ENCODE assay signal across 8 cellular contexts in the genomic region with DNA sequence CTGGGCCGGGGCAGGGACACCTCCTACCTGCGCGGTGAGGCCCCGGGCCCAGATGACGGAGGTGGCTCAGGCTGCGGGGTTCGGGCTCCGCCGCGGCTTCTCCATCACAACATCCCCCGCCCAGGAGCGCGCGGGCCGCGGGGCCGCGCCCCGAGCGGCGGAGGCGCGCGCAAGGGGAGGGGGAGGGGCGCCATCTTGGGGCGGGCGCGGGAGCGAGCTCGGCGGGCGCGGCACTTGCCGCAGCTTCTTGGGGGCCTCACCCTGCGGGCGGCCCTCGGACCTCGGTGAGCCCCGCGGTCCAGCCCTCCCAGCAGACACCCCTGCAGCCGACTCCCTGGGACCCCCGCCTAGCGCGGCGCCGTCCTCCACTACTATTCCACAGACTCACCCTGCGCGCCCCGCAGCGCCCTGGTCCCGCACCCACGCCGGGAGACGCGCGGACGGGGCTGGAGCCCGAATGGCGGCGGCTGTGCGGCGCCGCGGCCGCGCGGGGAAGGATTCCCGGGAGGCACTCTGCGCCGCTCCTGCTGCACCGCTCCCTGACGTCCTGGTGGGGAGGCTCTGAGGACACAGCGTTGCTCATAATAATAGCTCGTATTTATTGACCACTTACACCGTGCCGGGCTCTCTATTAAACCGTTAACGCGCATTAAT. TPM values are rescaled to one million over a fixed set of nuclear protein-coding genes. Genes with fewer than 3 reads are reported as not detected.
DNase-seq lines count a peak whose midpoint lies in the region; ATAC-seq and TF ChIP-seq lines count a peak whose summit lies in the region.

APBB1 (minus strand) TSS at position 137 of the 654 bp plus-strand sequence. CDS start 7,747 bp downstream, outside the sequence.

- H3K27ac ChIP-seq in HUES6 (ENCODE audit: low read depth, low read length) (no peak within 1 kb of the TSS), angular gyrus (ENCODE audit: low read depth, low read length) (peak within 1 kb of the TSS; percentile 98), right atrium auricular region (peak within 1 kb of the TSS; percentile 95 to 97), prostate gland (peak within 1 kb of the TSS; percentile 82 to 91), urinary bladder (ENCODE audit: low read depth) (peak within 1 kb of the TSS; percentile 79)

- H3K9me3 ChIP-seq in HUES6 (ENCODE audit: control insufficient read depth, insufficient read depth, low read depth, low read length), result no peaks in the 10 kb centered on the region
- H3K9me3 ChIP-seq in right atrium auricular region, result no peaks in the 10 kb centered on the region
- H3K9me3 ChIP-seq in prostate gland, result no peaks in the 10 kb centered on the region

- H3K36me3 ChIP-seq in HUES6 (ENCODE audit: control insufficient read depth, insufficient read depth, low read length) (no peaks in the 10 kb centered on the region), right atrium auricular region (no peaks in the 10 kb centered on the region), prostate gland (no peaks in the 10 kb centered on the region), urinary bladder (ENCODE audit: insufficient read depth) (no peaks in the 10 kb centered on the region)

- under 1% methylated on average over 62 of the region's 79 CpGs for WGBS in prostate gland
- under 1% methylated on average over 74 of the region's 79 CpGs for WGBS in urinary bladder

- H3K4me3 ChIP-seq in HUES6 (ENCODE audit: low read depth, low read length) (peak within 1 kb of the TSS; percentile 82), right atrium auricular region (peak within 1 kb of the TSS; percentile 91 to 95), prostate gland (peak within 1 kb of the TSS; percentile 86 to 92), urinary bladder (ENCODE audit: low read depth, low read length) (peak within 1 kb of the TSS; percentile 91)

- peak within 1 kb of the TSS; percentile 64 for H3K9ac ChIP-seq in HUES6 (ENCODE audit: low read length)

- peak; percentile 36 for ATAC-seq in GM18861 (IDR thresholded peaks at IDR 0.05; ENCODE audit: unreplicated experiment)

- 0 out of 2 replicates have a peak, but pooled peaks cover 3% of the 10 kb centered on the region for H3K4me1 ChIP-seq in HUES6 (ENCODE audit: control insufficient read depth, insufficient read depth, low read length)
- H3K4me1 ChIP-seq in right atrium auricular region, result peaks cover 0 to 31% of the 10 kb centered on the region in 2 donors
- peaks cover 5% of the 10 kb centered on the region for H3K4me1 ChIP-seq in prostate gland (replicated peaks)
- H3K4me1 ChIP-seq in urinary bladder (ENCODE audit: insufficient read depth), result no peaks in the 10 kb centered on the region

- intact Hi-C loops in T-helper 1 cell treated with Interleukin-12 subunit alpha and Interleukin-12 subunit beta and Interleukin-4 antibody, amounts not matched to agents 30 ng/mL and 1 ng/mL, for 36 hours (cut with micrococcal nuclease), result loop anchor here (1.0 kb wide), 8 partner anchors 17 to 208 kb away; partner anchors contain the start of genes ARFIP2, FHIP1B, SMPD1 and TIMM10B
- intact Hi-C loops in prostate gland (cut with DNase I), result no loop called here

- TF ChIP-seq CTCF in right atrium auricular region (IDR thresholded peaks at IDR 0.05), result peak in 1 of 2 donors; percentile 46
- peak in 2 of 4 experiments; percentile 20 for TF ChIP-seq CTCF in prostate gland (IDR thresholded peaks at IDR 0.05)

- peak; percentile 3 for TF ChIP-seq POLR2A in prostate gland (IDR thresholded peaks at IDR 0.05)

- DNase-seq in A172 (ENCODE audit: low spot score), result no peak
- no peak for DNase-seq in right atrium auricular region (ENCODE audit: low spot score)
- DNase-seq in prostate gland (ENCODE audit: low spot score), result peak; percentile 56

- H3K27me3 ChIP-seq in HUES6 (ENCODE audit: control insufficient read depth, insufficient read depth, low read length), result peaks cover 36% of the 10 kb centered on the region
- no peaks in the 10 kb centered on the region for H3K27me3 ChIP-seq in right atrium auricular region
- H3K27me3 ChIP-seq in prostate gland (replicated peaks; ENCODE audit: insufficient read depth), result no peaks in the 10 kb centered on the region

RNA-seq across cellular contexts. Expression of gene APBB1, which starts in this region (rescaled TPM):
- 58.4 and 63.3 TPM in 2 replicates for total RNA-seq in A172 (2014; rRNA removed; shearing (Covaris generic))
- total RNA-seq in T-helper 1 cell treated with Interleukin-12 subunit alpha and Interleukin-12 subunit beta and Interleukin-4 antibody, amounts not matched to agents 30 ng/mL and 1 ng/mL, for 36 hours, result 45.5 and 46.9 TPM in 2 replicates
- total RNA-seq in right atrium auricular region (10 to 100 TPM; 79.8 to 80.9 TPM), prostate gland (10 to 100 TPM; 35.4 to 65.5 TPM), urinary bladder (31.8 TPM)
- polyA plus RNA-seq in urinary bladder, result 68.7 TPM
